Comparison of ENCODE assay signal across 1 cellular context in the genomic region with DNA sequence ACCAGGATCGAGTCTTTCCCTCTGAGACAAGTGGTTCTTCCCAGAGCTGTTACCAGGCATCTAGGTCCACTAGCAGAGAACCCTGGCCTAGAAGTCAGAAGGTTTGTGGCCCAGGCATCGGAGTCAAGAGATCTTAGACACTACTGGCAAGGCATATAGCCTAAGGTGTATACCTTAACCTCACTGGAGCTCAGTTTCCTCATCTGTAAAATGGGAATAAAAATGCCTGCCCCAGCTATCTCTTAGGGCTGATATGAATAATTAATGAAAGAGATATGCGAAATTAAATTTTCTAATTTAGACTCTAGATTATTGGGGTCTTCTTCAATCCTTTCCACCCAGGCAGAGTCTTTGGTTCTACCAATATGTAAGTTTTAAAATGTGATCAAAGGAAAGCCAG.
TF ChIP-seq lines count a peak whose summit lies in the region.

No MANE protein-coding gene starts in this region.

TF ChIP-seq in K562, 482 proteins besides CTCF, POLR2A, EP300 and RAD21:
- TF ChIP-seq RBM25 (IDR thresholded peaks at IDR 0.05; ENCODE audit: low read depth, low read length, severe bottlenecking) (peak; percentile 87), EHMT2 (IDR thresholded peaks at IDR 0.05) (no peak), RCOR1 (IDR thresholded peaks at IDR 0.05; ENCODE audit: borderline replicate concordance in 1 of 2, low read depth in 2 of 2, low read length in 2 of 2) (0 out of 4 replicates have a peak, but pooled peaks of 1 of the 2 experiments have one; percentile 23), KDM1A (IDR thresholded peaks at IDR 0.05) (peak in 1 of 2 experiments; percentile 58; a peak in 2 of 4 replicates), BCOR (IDR thresholded peaks at IDR 0.05) (peak; percentile 87), RBM39 (optimal IDR thresholded peaks at IDR 0.05; ENCODE audit: low read depth, low read length) (no peak), ADNP (tag; IDR thresholded peaks at IDR 0.05) (peak; percentile 74), CHD4 (IDR thresholded peaks at IDR 0.05; ENCODE audit: insufficient read depth, insufficient replicate concordance, low read depth, low read length, poor library complexity, severe bottlenecking) (peak; percentile 73)
- TF ChIP-seq, protein P1, sequence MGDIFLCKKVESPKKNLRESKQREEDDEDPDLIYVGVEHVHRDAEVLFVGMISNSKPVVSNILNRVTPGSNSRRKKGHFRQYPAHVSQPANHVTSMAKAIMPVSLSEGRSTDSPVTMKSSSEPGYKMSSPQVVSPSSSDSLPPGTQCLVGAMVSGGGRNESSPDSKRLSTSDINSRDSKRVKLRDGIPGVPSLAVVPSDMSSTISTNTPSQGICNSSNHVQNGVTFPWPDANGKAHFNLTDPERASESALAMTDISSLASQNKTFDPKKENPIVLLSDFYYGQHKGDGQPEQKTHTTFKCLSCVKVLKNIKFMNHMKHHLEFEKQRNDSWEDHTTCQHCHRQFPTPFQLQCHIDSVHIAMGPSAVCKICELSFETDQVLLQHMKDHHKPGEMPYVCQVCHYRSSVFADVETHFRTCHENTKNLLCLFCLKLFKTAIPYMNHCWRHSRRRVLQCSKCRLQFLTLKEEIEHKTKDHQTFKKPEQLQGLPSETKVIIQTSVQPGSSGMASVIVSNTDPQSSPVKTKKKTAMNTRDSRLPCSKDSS (IDR thresholded peaks at IDR 0.05; ENCODE audit: low read depth, partially characterized antibody): no peak
